34 cellular contexts compared by ENCODE assay signal in genomic region chr3:47376393-47376792, GRCh38.
"Had no signal": no experiment of that assay in that cellular context is flagged by ENCODE, and none has a peak within 500 bp of the region (broad histone marks: within the 10 kb centered on the region; RNA-seq: fewer than 3 reads in every experiment).

No MANE protein-coding gene starts in this region.

- H3K4me1 ChIP-seq: uterus had no signal

- H3K27ac Mint-ChIP-seq: activated naive CD4-positive, alpha-beta T cell treated with anti-CD3 and anti-CD28 coated beads, Interleukin-2, amount 10 ng/mL, durations not matched to agents 7 days and 5 days; activated naive CD8-positive, alpha-beta T cell treated with anti-CD3 and anti-CD28 coated beads, Interleukin-2, amount 10 ng/mL, durations not matched to agents 7 days and 5 days; activated T-helper 1 cell treated with anti-CD3 and anti-CD28 coated beads, Interleukin-12 subunit alpha, Interleukin-12 subunit beta, Interleukin-2, Interleukin-4 antibody, amounts not matched to agents 30 ng/mL and 10 ng/mL and 1 ng/mL, durations not matched to agents 14 hours and 24 hours and 36 hours; mesothelial cell of epicardium; stimulated activated memory B cell treated with anti-CD40 and anti-IgM and Interleukin-4, amounts not matched to agents 10 μg/mL and 1 μg/mL and 100 μg/mL, for 72 hours; stimulated activated naive CD8-positive, alpha-beta T cell treated with anti-CD3 and anti-CD28 coated beads, Interleukin-15, amount 100 ng/mL, for 72 hours; T-helper 2 cell treated with Interferon-gamma antibody and Interleukin-4, amounts not matched to agents 5 μg/mL and 100 μg/mL, for 36 hours; type B pancreatic cell had no signal

- DNase-seq: activated CD4-positive, alpha-beta T cell treated with anti-CD3 and anti-CD28 coated beads for 4 hours; activated CD4-positive, alpha-beta T cell treated with anti-CD3 and anti-CD28 coated beads, Interleukin-2, amount 50 U/mL, for 4 hours; activated CD4-positive, CD25-positive, alpha-beta regulatory T cell; activated CD8-positive, alpha-beta memory T cell treated with anti-CD3 and anti-CD28 coated beads for 24 hours; activated gamma-delta T cell; activated naive CD4-positive, alpha-beta T cell treated with anti-CD3 and anti-CD28 coated beads, Interleukin-2, amount 10 ng/mL, durations not matched to agents 7 days and 5 days; activated naive CD8-positive, alpha-beta T cell treated with anti-CD3 and anti-CD28 coated beads, Interleukin-2, amount 10 ng/mL, durations not matched to agents 7 days and 5 days; activated T-cell treated with anti-CD3 and anti-CD28 coated beads, Interleukin-2, amount 50 U/mL, for 1 hour; central memory CD4-positive, alpha-beta T cell; esophagus squamous epithelium; gastrocnemius medialis; glutamatergic neuron; immature natural killer cell; kidney; left colon; mammary epithelial cell; naive B cell; nucleus accumbens; pancreas; retina; stimulated activated CD4-positive, alpha-beta T cell treated with anti-CD3 and anti-CD28 coated beads, Interleukin-1b, Interleukin-23, amount 100 ng/mL, for 48 hours; stimulated activated CD4-positive, alpha-beta T cell treated with anti-CD3 and anti-CD28 coated beads, Interleukin-4, amount 100 ng/mL, for 4 hours; stimulated activated CD8-positive, alpha-beta memory T cell treated with anti-CD3 and anti-CD28 coated beads, Interleukin-4, amount 100 ng/mL, for 48 hours; stimulated activated naive CD8-positive, alpha-beta T cell treated with anti-CD3 and anti-CD28 coated beads, Interleukin-15, amount 100 ng/mL, for 72 hours; substantia nigra; uterus had no signal

- H3K27me3 ChIP-seq: ascending aorta, gastrocnemius medialis, pancreas, uterus had no signal

- H3K4me2 ChIP-seq: smooth muscle cell had no signal

- H3K36me3 Mint-ChIP-seq: immature natural killer cell; mesothelial cell of epicardium; naive B cell; stimulated activated memory B cell treated with anti-CD40 and anti-IgM and Interleukin-4, amounts not matched to agents 10 μg/mL and 1 μg/mL and 100 μg/mL, for 72 hours had no signal

- H3K4me3 ChIP-seq: ascending aorta, esophagus squamous epithelium, gastrocnemius medialis, pancreas, prostate gland, smooth muscle cell, uterus had no signal

- H3K36me3 ChIP-seq: ascending aorta, esophagus squamous epithelium, gastrocnemius medialis, pancreas, prostate gland, uterus had no signal

- ATAC-seq: gastrocnemius medialis; left colon; pancreas; stimulated activated memory B cell treated with anti-CD40 and anti-IgM and Interleukin-4, amounts not matched to agents 10 μg/mL and 1 μg/mL and 100 μg/mL, for 72 hours; stimulated activated naive CD8-positive, alpha-beta T cell treated with anti-CD3 and anti-CD28 coated beads, Interleukin-15, amount 100 ng/mL, for 72 hours had no signal

- H3K4me3 Mint-ChIP-seq: activated naive CD4-positive, alpha-beta T cell treated with anti-CD3 and anti-CD28 coated beads, Interleukin-2, amount 10 ng/mL, durations not matched to agents 7 days and 5 days; activated naive CD8-positive, alpha-beta T cell treated with anti-CD3 and anti-CD28 coated beads, Interleukin-2, amount 10 ng/mL, durations not matched to agents 7 days and 5 days; activated T-helper 1 cell treated with anti-CD3 and anti-CD28 coated beads, Interleukin-12 subunit alpha, Interleukin-12 subunit beta, Interleukin-2, Interleukin-4 antibody, amounts not matched to agents 30 ng/mL and 10 ng/mL and 1 ng/mL, durations not matched to agents 14 hours and 24 hours and 36 hours; immature natural killer cell; mesothelial cell of epicardium; stimulated activated memory B cell treated with anti-CD40 and anti-IgM and Interleukin-4, amounts not matched to agents 10 μg/mL and 1 μg/mL and 100 μg/mL, for 72 hours; stimulated activated naive CD8-positive, alpha-beta T cell treated with anti-CD3 and anti-CD28 coated beads, Interleukin-15, amount 100 ng/mL, for 72 hours; T-helper 2 cell treated with Interferon-gamma antibody and Interleukin-4, amounts not matched to agents 5 μg/mL and 100 μg/mL, for 36 hours; type B pancreatic cell had no signal

- H3K9me3 ChIP-seq: ascending aorta, esophagus squamous epithelium, gastrocnemius medialis, pancreas, prostate gland, uterus had no signal

- H3K27ac ChIP-seq: ascending aorta, esophagus squamous epithelium, gastrocnemius medialis, pancreas, prostate gland, uterus had no signal

- H3K9me3 Mint-ChIP-seq: activated naive CD4-positive, alpha-beta T cell treated with anti-CD3 and anti-CD28 coated beads, Interleukin-2, amount 10 ng/mL, durations not matched to agents 7 days and 5 days; activated naive CD8-positive, alpha-beta T cell treated with anti-CD3 and anti-CD28 coated beads, Interleukin-2, amount 10 ng/mL, durations not matched to agents 7 days and 5 days; activated T-helper 1 cell treated with anti-CD3 and anti-CD28 coated beads, Interleukin-12 subunit alpha, Interleukin-12 subunit beta, Interleukin-2, Interleukin-4 antibody, amounts not matched to agents 30 ng/mL and 10 ng/mL and 1 ng/mL, durations not matched to agents 14 hours and 24 hours and 36 hours; immature natural killer cell; mesothelial cell of epicardium; naive B cell; stimulated activated memory B cell treated with anti-CD40 and anti-IgM and Interleukin-4, amounts not matched to agents 10 μg/mL and 1 μg/mL and 100 μg/mL, for 72 hours; stimulated activated naive CD8-positive, alpha-beta T cell treated with anti-CD3 and anti-CD28 coated beads, Interleukin-15, amount 100 ng/mL, for 72 hours; T-helper 2 cell treated with Interferon-gamma antibody and Interleukin-4, amounts not matched to agents 5 μg/mL and 100 μg/mL, for 36 hours; type B pancreatic cell had no signal
